Comparison of ENCODE assay signal across 19 cellular contexts in genomic region chr4:167419468-167420133, GRCh38.
"Had no signal": no experiment of that assay in that cellular context is flagged by ENCODE, and none has a peak within 500 bp of the region (broad histone marks: within the 10 kb centered on the region; RNA-seq: fewer than 3 reads in every experiment).

No MANE protein-coding gene starts in this region.

- H3K4me1 Mint-ChIP-seq: activated T-helper 17 cell treated with anti-CD3 and anti-CD28 coated beads, Interleukin-2, amount 50 U/mL, for 72 hours; central memory CD8-positive, alpha-beta T cell; neural crest cell had no signal

- H3K27ac ChIP-seq: brain microvascular endothelial cell, foreskin keratinocyte, lower lobe of right lung, pancreas, stomach, testis, upper lobe of right lung had no signal

- H3K27me3 Mint-ChIP-seq: activated T-helper 17 cell treated with anti-CD3 and anti-CD28 coated beads, Interleukin-2, amount 50 U/mL, for 72 hours; central memory CD8-positive, alpha-beta T cell had no signal

- DNase-seq: activated CD4-positive, CD25-positive, alpha-beta regulatory T cell treated with anti-CD3 and anti-CD28 coated beads, Interleukin-2, amount 50 U/mL, for 72 hours; activated naive CD4-positive, alpha-beta T cell treated with Interleukin-2 at 50 U/mL for 16 hours; anterior cingulate cortex; brain microvascular endothelial cell; cortex of kidney; effector CD8-positive, alpha-beta T cell; head of caudate nucleus; left cardiac atrium; lower lobe of right lung; midbrain; pancreas; stimulated activated CD4-positive, alpha-beta T cell treated with anti-CD3 and anti-CD28 coated beads, Interleukin-2, amount 100 ng/mL, for 24 hours; stomach; testis; upper lobe of right lung had no signal

- H3K36me3 ChIP-seq: brain microvascular endothelial cell, lower lobe of right lung, pancreas, stomach, upper lobe of right lung had no signal

- H3K27ac Mint-ChIP-seq: activated T-helper 17 cell treated with anti-CD3 and anti-CD28 coated beads, Interleukin-2, amount 50 U/mL, for 72 hours had no signal

- H3K4me3 ChIP-seq: lower lobe of right lung, pancreas, stomach, testis, upper lobe of right lung had no signal

- H3K9me3 ChIP-seq: lower lobe of right lung, pancreas, stomach, testis, upper lobe of right lung had no signal

- H3K27me3 ChIP-seq: brain microvascular endothelial cell, foreskin keratinocyte, pancreas, stomach, testis, upper lobe of right lung had no signal

- H3K4me3 Mint-ChIP-seq: activated T-helper 17 cell treated with anti-CD3 and anti-CD28 coated beads, Interleukin-2, amount 50 U/mL, for 72 hours; central memory CD8-positive, alpha-beta T cell; neural crest cell had no signal

- H3K4me1 ChIP-seq: foreskin keratinocyte, lower lobe of right lung, pancreas, stomach, testis, upper lobe of right lung had no signal

- ATAC-seq: activated T-helper 17 cell treated with anti-CD3 and anti-CD28 coated beads, Interleukin-2, amount 50 U/mL, for 72 hours; foreskin keratinocyte; left cardiac atrium; lower lobe of right lung; pancreas; upper lobe of right lung had no signal
